8 cellular contexts compared by ENCODE assay signal in genomic region chr5:172902497-172903472, GRCh38. TPM values are rescaled to one million over a fixed set of nuclear protein-coding genes. Genes with fewer than 3 reads are reported as not detected.
DNase-seq lines count a peak whose midpoint lies in the region; ATAC-seq and TF ChIP-seq lines count a peak whose summit lies in the region.

No MANE protein-coding gene starts in this region.

- POLR2A ChIA-PET in CD4-positive, alpha-beta memory T cell (lab: Charles Lee; ENCODE audit: partially characterized antibody): interaction anchor here (1.4 kb wide), 1 partner anchor 138 kb away, joined by 3 read pairs; no protein-coding TSS in a partner anchor

- no peak overlapping the region for H3K27ac ChIP-seq in CD4-positive, alpha-beta memory T cell (ENCODE audit: low read depth, low read length)

- no peak for ATAC-seq in effector memory CD8-positive, alpha-beta T cell (replicated peaks)
- no peak for ATAC-seq in natural killer cell

- peak overlapping the region; percentile 2 to 41 for H3K27ac Mint-ChIP-seq in effector memory CD8-positive, alpha-beta T cell
- H3K27ac Mint-ChIP-seq in immature natural killer cell: peak overlapping the region in 1 of 6 donors; percentile 75
- no peak overlapping the region for H3K27ac Mint-ChIP-seq in CD4-positive, alpha-beta memory T cell
- peak overlapping the region in 1 of 2 donors; percentile 8 for H3K27ac Mint-ChIP-seq in natural killer cell

- peak; percentile 96 for DNase-seq in Caki2 (ENCODE audit: low read depth)
- DNase-seq in NCI-H748 treated with DMSO at 0.1 percent for 48 hours (lab: John Stamatoyannopoulos, UW): peak; percentile 17
- DNase-seq in effector memory CD8-positive, alpha-beta T cell: no peak
- DNase-seq in midbrain (lab: John Stamatoyannopoulos, UW): peak; percentile 44
- no peak for DNase-seq in stimulated activated CD4-positive, alpha-beta T cell treated with anti-CD3 and anti-CD28 coated beads, Interleukin-2, amount 100 ng/mL, for 48 hours
- DNase-seq in immature natural killer cell: no peak
- no peak for DNase-seq in CD4-positive, alpha-beta memory T cell
- no peak for DNase-seq in natural killer cell

- H3K4me3 Mint-ChIP-seq in effector memory CD8-positive, alpha-beta T cell: no peak overlapping the region
- H3K4me3 Mint-ChIP-seq in immature natural killer cell: no peak overlapping the region
- no peak overlapping the region for H3K4me3 Mint-ChIP-seq in CD4-positive, alpha-beta memory T cell
- no peak overlapping the region for H3K4me3 Mint-ChIP-seq in natural killer cell

- H3K27me3 Mint-ChIP-seq in effector memory CD8-positive, alpha-beta T cell: no peaks in the 10 kb centered on the region
- H3K27me3 Mint-ChIP-seq in immature natural killer cell (ENCODE audit: low read depth in 3 of 3) (peaks cover 0 to 4% (median 2%) of the 10 kb centered on the region in 3 donors), natural killer cell (ENCODE audit: low read depth in 2 of 2) (no peaks in the 10 kb centered on the region)
- H3K27me3 Mint-ChIP-seq in CD4-positive, alpha-beta memory T cell: no peaks in the 10 kb centered on the region

- CTCF ChIA-PET in CD4-positive, alpha-beta memory T cell (lab: Charles Lee; ENCODE audit: partially characterized antibody): no interaction called here

- H3K9me3 Mint-ChIP-seq in effector memory CD8-positive, alpha-beta T cell: no peaks in the 10 kb centered on the region
- H3K9me3 Mint-ChIP-seq in immature natural killer cell (no peaks in the 10 kb centered on the region), natural killer cell (no peaks in the 10 kb centered on the region)
- H3K9me3 Mint-ChIP-seq in CD4-positive, alpha-beta memory T cell: no peaks in the 10 kb centered on the region

- no peaks in the 10 kb centered on the region for H3K9me3 ChIP-seq in CD4-positive, alpha-beta memory T cell (ENCODE audit: control insufficient read depth in 1 of 2, low read length in 2 of 2)

- H3K4me1 Mint-ChIP-seq in effector memory CD8-positive, alpha-beta T cell (ENCODE audit: low read depth in 2 of 2): peaks cover 0 to 9% of the 10 kb centered on the region in 2 donors
- H3K4me1 Mint-ChIP-seq in immature natural killer cell: peaks cover 14% of the 10 kb centered on the region in 2 donors
- peaks cover 1 to 7% (median 3%) of the 10 kb centered on the region in 4 donors for H3K4me1 Mint-ChIP-seq in CD4-positive, alpha-beta memory T cell
- peaks cover 10 to 11% of the 10 kb centered on the region in 2 donors for H3K4me1 Mint-ChIP-seq in natural killer cell

- H3K27me3 ChIP-seq in CD4-positive, alpha-beta memory T cell (ENCODE audit: insufficient read depth, low read length): no peaks in the 10 kb centered on the region

- TF ChIP-seq CTCF in natural killer cell (IDR thresholded peaks at IDR 0.05): no peak

- in situ Hi-C loops in Caki2 (cut with HindIII; ENCODE audit: low pct_unique_long_range_greater_than_20kb, low sequenced_read_pairs): loop anchor here (25.0 kb wide), 1 partner anchor 115 kb away; no protein-coding TSS in a partner anchor

- no peak overlapping the region for H3K4me3 ChIP-seq in CD4-positive, alpha-beta memory T cell (ENCODE audit: low read length in 2 of 2)

- H3K4me1 ChIP-seq in CD4-positive, alpha-beta memory T cell (ENCODE audit: insufficient read depth, low read length): peaks cover under 1% of the 10 kb centered on the region

- peaks cover 8% of the 10 kb centered on the region for H3K36me3 Mint-ChIP-seq in effector memory CD8-positive, alpha-beta T cell (ENCODE audit: insufficient read depth)
- H3K36me3 Mint-ChIP-seq in immature natural killer cell (peaks cover 0 to 25% (median 16%) of the 10 kb centered on the region in 3 donors), natural killer cell (no peaks in the 10 kb centered on the region)
- H3K36me3 Mint-ChIP-seq in CD4-positive, alpha-beta memory T cell: peaks cover 8 to 27% of the 10 kb centered on the region in 2 donors

- H3K36me3 ChIP-seq in CD4-positive, alpha-beta memory T cell (ENCODE audit: insufficient read depth, low read length): peaks cover 3% of the 10 kb centered on the region

- intact Hi-C loops in CD4-positive, alpha-beta memory T cell (cut with micrococcal nuclease): no loop called here
- intact Hi-C loops in natural killer cell (cut with micrococcal nuclease): no loop called here

RNA-seq across cellular contexts. Expression of gene RPL26L1, which starts 56.4 kb away (rescaled TPM):
- 269 and 272 TPM in 2 replicates for total RNA-seq in Caki2 (2014; rRNA removed; shearing (Covaris generic); ENCODE audit: low replicate concordance)
- polyA plus RNA-seq in immature natural killer cell: 10 to 100 TPM; 32.6 to 35.5 (median 33.2) TPM
- total RNA-seq in CD4-positive, alpha-beta memory T cell: 10 to 100 TPM in 1 of 2 experiments, 1 to 10 TPM in 1; 9.6 to 13.3 TPM
- polyA plus RNA-seq in CD4-positive, alpha-beta memory T cell: 10 to 100 TPM; 37.8 TPM
- 10 to 100 TPM; 11.2 to 12.4 (median 12.1) TPM for total RNA-seq in natural killer cell

Comparison
In these comparisons a context has a peak if more than half of its experiments do, and no peak if none do; other contexts are left out.
1. DNase-seq: peak in Caki2 (single experiment), NCI-H748 treated with DMSO at 0.1 percent for 48 hours (single experiment) and midbrain (single experiment); none in effector memory CD8-positive, alpha-beta T cell (0 of 3), stimulated activated CD4-positive, alpha-beta T cell treated with anti-CD3 and anti-CD28 coated beads, Interleukin-2, amount 100 ng/mL, for 48 hours (0 of 2), immature natural killer cell (0 of 3), CD4-positive, alpha-beta memory T cell (0 of 5) and natural killer cell (single experiment).
2. H3K27ac Mint-ChIP-seq: peak in effector memory CD8-positive, alpha-beta T cell (2 of 2); none in CD4-positive, alpha-beta memory T cell (0 of 7).
3. RNA of gene RPL26L1, which starts 56.4 kb away (total RNA-seq): 269 to 272 TPM in Caki2; 9.6 to 13.3 TPM in CD4-positive, alpha-beta memory T cell and 11.2 to 12.4 TPM in natural killer cell; every median in the first group is over 10 times any median in the second.